9 cellular contexts compared by ENCODE assay signal in the genomic region with DNA sequence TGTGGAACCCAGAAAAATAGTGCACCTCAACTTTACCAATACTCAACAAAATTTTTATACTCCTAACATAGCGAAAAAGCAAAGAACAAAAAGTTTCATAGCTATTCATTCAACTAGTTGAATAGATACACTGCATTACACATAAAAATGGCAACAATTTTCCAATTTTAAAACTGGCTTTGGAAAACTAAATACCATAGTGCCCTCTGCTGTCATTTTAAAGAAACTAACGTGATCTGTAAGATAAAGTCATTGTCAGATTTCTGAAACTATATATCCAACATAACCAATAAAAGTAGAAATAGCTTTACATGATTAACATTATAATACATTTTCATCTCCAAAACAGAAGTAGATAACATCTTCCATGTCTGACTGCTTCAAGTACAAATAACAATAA. TPM values are rescaled to one million over a fixed set of nuclear protein-coding genes. Genes with fewer than 3 reads are reported as not detected.
DNase-seq lines count a peak whose midpoint lies in the region; ATAC-seq and TF ChIP-seq lines count a peak whose summit lies in the region.
"Had no signal": no experiment of that assay in that cellular context is flagged by ENCODE, and none has a peak within 500 bp of the region (broad histone marks: within the 10 kb centered on the region; RNA-seq: fewer than 3 reads in every experiment).

No MANE protein-coding gene starts in this region.

- H3K36me3 Mint-ChIP-seq in activated T-cell treated with anti-CD3 and anti-CD28 coated beads, Interleukin-2, amount 50 U/mL, for 4 hours (ENCODE audit: insufficient read depth) = peaks cover 11% of the 10 kb centered on the region

- 44 to 59% methylated on average over 2 of the region's 2 CpGs for WGBS in esophagus squamous epithelium, 2 donors

- POLR2A ChIA-PET in AG04450 (lab: Yijun Ruan, JAX) (no interaction called here), HCT116 (lab: Charles Lee) (no interaction called here), RWPE1 (lab: Yijun Ruan, JAX; ENCODE audit: low non-redundant PET) (no interaction called here)

- H3K4me2 ChIP-seq in HCT116 (ENCODE audit: low read length) = no peak overlapping the region

- no peak overlapping the region for H3K4me3 ChIP-seq in AG04450 (ENCODE audit: low read depth, low read length)
- no peak overlapping the region for H3K4me3 ChIP-seq in HCT116 (replicated peaks in 1 of 2; ENCODE audit: low read depth in 1 of 2, low read length in 2 of 2)
- H3K4me3 ChIP-seq in esophagus squamous epithelium = no peak overlapping the region

- 0 out of 2 replicates have a peak, but pooled peaks cover 5% of the 10 kb centered on the region for H4K20me1 ChIP-seq in HCT116 (ENCODE audit: insufficient read depth)

- H3K4me1 ChIP-seq in HCT116 (ENCODE audit: control insufficient read depth in 1 of 2, insufficient read depth in 2 of 2, low read length in 2 of 2) = no peaks in the 10 kb centered on the region
- H3K4me1 ChIP-seq in esophagus squamous epithelium = no peaks in the 10 kb centered on the region

- no peaks in the 10 kb centered on the region for H3K79me2 ChIP-seq in HCT116 (ENCODE audit: insufficient read depth, low read length)

- peak; percentile 63 for TF ChIP-seq RAD21 in HCT116 (IDR thresholded peaks at IDR 0.05; ENCODE audit: low read depth)

- no peak overlapping the region for H3K27ac ChIP-seq in AG04450 (ENCODE audit: low read depth, low read length)
- H3K27ac ChIP-seq in HCT116 (ENCODE audit: low read depth, low read length) = no peak overlapping the region
- no peak overlapping the region for H3K27ac ChIP-seq in RWPE1
- H3K27ac ChIP-seq in esophagus squamous epithelium = no peak overlapping the region

- no peaks in the 10 kb centered on the region for H3K36me3 ChIP-seq in HCT116 (ENCODE audit: control insufficient read depth in 1 of 2, insufficient read depth in 2 of 2, low read length in 2 of 2)
- no peaks in the 10 kb centered on the region for H3K36me3 ChIP-seq in esophagus squamous epithelium

- DNase-seq in AG04450 (ENCODE audit: low read depth, low spot score) = no peak
- DNase-seq in HCT116 (ENCODE audit: low read depth, low spot score) = no peak
- DNase-seq in RWPE1 (ENCODE audit: low spot score) = peak; percentile 16
- peak; percentile 2 for DNase-seq in fibroblast of the conjunctiva (ENCODE audit: low read depth)
- no peak for DNase-seq in activated T-cell treated with anti-CD3 and anti-CD28 coated beads, Interleukin-2, amount 50 U/mL, for 4 hours
- no peak for DNase-seq in mucosa of gallbladder (ENCODE audit: low spot score)
- no peak for DNase-seq in esophagus squamous epithelium (lab: John Stamatoyannopoulos, UW)
- DNase-seq: activated T-cell treated with anti-CD3 and anti-CD28 coated beads, Interleukin-2, amount 50 U/mL, for 48 hours had no signal

- no peaks in the 10 kb centered on the region for H3K4me1 Mint-ChIP-seq in activated T-cell treated with anti-CD3 and anti-CD28 coated beads, Interleukin-2, amount 50 U/mL, for 4 hours (ENCODE audit: low read depth)

- intact Hi-C loops in HCT116 (cut with micrococcal nuclease) = no loop called here
- intact Hi-C loops in esophagus squamous epithelium (cut with DNase I) = no loop called here

- TF ChIP-seq CTCF in AG04450 (IDR thresholded peaks at IDR 0.05; ENCODE audit: low read depth, low read length) = peak; percentile 45
- peak in 2 of 3 experiments; percentile 27 to 58; a peak in 3 of 6 replicates for TF ChIP-seq CTCF in HCT116 (IDR thresholded peaks at IDR 0.05 in 2 of 3, conservative IDR thresholded peaks at IDR 0.05 in 1 of 3; ENCODE audit: borderline replicate concordance in 1 of 3, insufficient read depth in 1 of 3, low read depth in 2 of 3, low read length in 2 of 3)
- peak; percentile 58 for TF ChIP-seq CTCF in RWPE1 (conservative IDR thresholded peaks at IDR 0.05; ENCODE audit: low read depth)
- TF ChIP-seq CTCF in esophagus squamous epithelium (IDR thresholded peaks at IDR 0.05) = peak in 1 of 6 experiments; percentile 28

- no peaks in the 10 kb centered on the region for H3K9me3 ChIP-seq in AG04450 (ENCODE audit: control insufficient read depth, insufficient read depth, low read length)
- H3K9me3 ChIP-seq in HCT116 (ENCODE audit: control insufficient read depth in 1 of 2, insufficient read depth in 1 of 2, low read depth in 1 of 2, low read length in 2 of 2) = no peaks in the 10 kb centered on the region
- no peaks in the 10 kb centered on the region for H3K9me3 ChIP-seq in esophagus squamous epithelium

- peaks cover 4% of the 10 kb centered on the region for H3K9me3 Mint-ChIP-seq in activated T-cell treated with anti-CD3 and anti-CD28 coated beads, Interleukin-2, amount 50 U/mL, for 4 hours

- TF ChIP-seq POLR2A in HCT116 (IDR thresholded peaks at IDR 0.05; ENCODE audit: borderline replicate concordance, extremely low read depth, insufficient read depth, insufficient read length) (no peak), esophagus squamous epithelium (IDR thresholded peaks at IDR 0.05) (no peak)

- H3K27me3 ChIP-seq in AG04450 (ENCODE audit: control insufficient read depth, insufficient read depth, low read length) = no peaks in the 10 kb centered on the region
- no peaks in the 10 kb centered on the region for H3K27me3 ChIP-seq in HCT116 (ENCODE audit: insufficient read depth, low read length)
- H3K27me3 ChIP-seq in esophagus squamous epithelium = no peaks in the 10 kb centered on the region

- 0 out of 2 replicates have a peak, but pooled peaks have one; percentile 44 for ATAC-seq in HCT116
- ATAC-seq in GM19452 (IDR thresholded peaks at IDR 0.05; ENCODE audit: unreplicated experiment) = no peak
- ATAC-seq in activated T-cell treated with anti-CD3 and anti-CD28 coated beads, Interleukin-2, amount 50 U/mL, for 4 hours = no peak

- RAD21 ChIA-PET in HCT116 (lab: Charles Lee; ENCODE audit: low non-redundant PET in 1 of 2, low total read pairs in 2 of 2, uncharacterized antibody in 2 of 2, unreplicated experiment in 2 of 2) = no interaction called here

- BruUV-seq in HCT116 (replicated peaks; lab: Mats Ljungman, UMichigan) = no TSS peak

- H3K9ac ChIP-seq in HCT116 (ENCODE audit: low read length) = no peak overlapping the region

- H3K4me3 Mint-ChIP-seq in activated T-cell treated with anti-CD3 and anti-CD28 coated beads, Interleukin-2, amount 50 U/mL, for 4 hours = no peak overlapping the region

- no peaks in the 10 kb centered on the region for H3K27me3 Mint-ChIP-seq in activated T-cell treated with anti-CD3 and anti-CD28 coated beads, Interleukin-2, amount 50 U/mL, for 4 hours (ENCODE audit: low read depth)

- no peaks in the 10 kb centered on the region for H3K9me2 ChIP-seq in HCT116 (ENCODE audit: insufficient read depth)

- H2AFZ ChIP-seq in HCT116 (ENCODE audit: low read depth, low read length, poor library complexity, severe bottlenecking) = no peak overlapping the region

- CTCF ChIA-PET in AG04450 (lab: Charles Lee) = interaction anchor here (0.6 to 3.3 kb wide), 15 partner anchors 8 to 1502 kb away, joined by 3 to 23 read pairs (median 4); a partner anchor contains a TSS
- CTCF ChIA-PET in HCT116 (lab: Charles Lee) = interaction anchor here (1.2 to 1.7 kb wide), 4 partner anchors 13 to 1502 kb away, joined by 4 to 5 read pairs (median 4); no protein-coding TSS in a partner anchor
- CTCF ChIA-PET in RWPE1 (lab: Yijun Ruan, JAX) = interaction anchor here (0.5 to 1.6 kb wide), 8 partner anchors 10 to 496 kb away, joined by 3 to 4 read pairs (median 3); a partner anchor contains a TSS

TF ChIP-seq in HCT116, 20 proteins besides CTCF, POLR2A, EP300 and RAD21:
- TF ChIP-seq POLR2AphosphoS5 (IDR thresholded peaks at IDR 0.05; ENCODE audit: low read depth, low read length) (no peak), ZFX (IDR thresholded peaks at IDR 0.05) (no peak), SIN3A (IDR thresholded peaks at IDR 0.05; ENCODE audit: low read depth) (no peak), SP1 (IDR thresholded peaks at IDR 0.05; ENCODE audit: low read depth) (no peak)
- TF ChIP-seq, protein P1, sequence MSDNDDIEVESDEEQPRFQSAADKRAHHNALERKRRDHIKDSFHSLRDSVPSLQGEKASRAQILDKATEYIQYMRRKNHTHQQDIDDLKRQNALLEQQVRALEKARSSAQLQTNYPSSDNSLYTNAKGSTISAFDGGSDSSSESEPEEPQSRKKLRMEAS (IDR thresholded peaks at IDR 0.05) = no peak

RNA-seq across cellular contexts. Expression of a gene that starts 31.6 kb away (rescaled TPM):
- 1.5 and 1.9 TPM in 2 replicates for polyA plus RNA-seq in AG04450 (2011; rRNA removed)
- polyA minus RNA-seq in AG04450 (2011; rRNA and poly(A)+ RNA removed) = 1.0 and 1.8 TPM in 2 replicates
- total RNA-seq in HCT116 (2021; ENCODE audit: unreplicated experiment) (5.2 TPM), mucosa of gallbladder (9.5 TPM), esophagus squamous epithelium (10 to 100 TPM in 2 of 4 donors, 1 to 10 TPM in 2; 7.4 to 11.5 (median 9.9) TPM)
- polyA plus RNA-seq in HCT116 (2012) = 1.5 and 1.6 TPM in 2 replicates
- 1 to 10 TPM; 3.5 to 4.3 (median 3.7) TPM for total RNA-seq in activated T-cell treated with anti-CD3 and anti-CD28 coated beads, Interleukin-2, amount 50 U/mL, for 4 hours

Comparison
In these comparisons a context has a peak if more than half of its experiments do, and no peak if none do; other contexts are left out.
1. DNase-seq: peak in RWPE1 (single experiment) and fibroblast of the conjunctiva (single experiment); none in AG04450 (single experiment), HCT116 (single experiment), activated T-cell treated with anti-CD3 and anti-CD28 coated beads, Interleukin-2, amount 50 U/mL, for 4 hours (single experiment), mucosa of gallbladder (single experiment) and esophagus squamous epithelium (single experiment).